ENCODE assay signal across 1 cellular context in genomic region chr3:14125193-14126016, GRCh38.
TF ChIP-seq lines count a peak whose summit lies in the region.

No MANE protein-coding gene starts in this region.

TF ChIP-seq in HepG2, 621 proteins besides CTCF, POLR2A, EP300 and RAD21 (continued from another document and continues in another):
- TF ChIP-seq, protein P1, sequence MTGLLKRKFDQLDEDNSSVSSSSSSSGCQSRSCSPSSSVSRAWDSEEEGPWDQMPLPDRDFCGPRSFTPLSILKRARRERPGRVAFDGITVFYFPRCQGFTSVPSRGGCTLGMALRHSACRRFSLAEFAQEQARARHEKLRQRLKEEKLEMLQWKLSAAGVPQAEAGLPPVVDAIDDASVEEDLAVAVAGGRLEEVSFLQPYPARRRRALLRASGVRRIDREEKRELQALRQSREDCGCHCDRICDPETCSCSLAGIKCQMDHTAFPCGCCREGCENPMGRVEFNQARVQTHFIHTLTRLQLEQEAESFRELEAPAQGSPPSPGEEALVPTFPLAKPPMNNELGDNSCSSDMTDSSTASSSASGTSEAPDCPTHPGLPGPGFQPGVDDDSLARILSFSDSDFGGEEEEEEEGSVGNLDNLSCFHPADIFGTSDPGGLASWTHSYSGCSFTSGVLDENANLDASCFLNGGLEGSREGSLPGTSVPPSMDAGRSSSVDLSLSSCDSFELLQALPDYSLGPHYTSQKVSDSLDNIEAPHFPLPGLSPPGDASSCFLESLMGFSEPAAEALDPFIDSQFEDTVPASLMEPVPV (CRISPR knock-in tag; IDR thresholded peaks at IDR 0.05), result 0 out of 2 replicates have a peak, but pooled peaks have one; percentile 83
- TF ChIP-seq TBP (CRISPR knock-in tag; IDR thresholded peaks at IDR 0.05), result no peak
- TF ChIP-seq ZNF550 (CRISPR knock-in tag; IDR thresholded peaks at IDR 0.05; ENCODE audit: borderline replicate concordance), result 0 out of 2 replicates have a peak, but pooled peaks have one; percentile 9
- no peak; the same call in 1 of the 2 replicates for TF ChIP-seq ZNF234 (CRISPR knock-in tag; conservative IDR thresholded peaks at IDR 0.05)
- no peak for TF ChIP-seq ATF1 (CRISPR knock-in tag; IDR thresholded peaks at IDR 0.05)
- no peak for TF ChIP-seq ZNF879 (CRISPR knock-in tag; IDR thresholded peaks at IDR 0.05)
- no peak for TF ChIP-seq ZBTB7A (CRISPR knock-in tag; IDR thresholded peaks at IDR 0.05)
- TF ChIP-seq EZH2 (conservative IDR thresholded peaks at IDR 0.05; ENCODE audit: low read depth, low read length), result no peak
- TF ChIP-seq ZNF839 (CRISPR knock-in tag; IDR thresholded peaks at IDR 0.05; ENCODE audit: borderline replicate concordance), result 0 out of 2 replicates have a peak, but pooled peaks have one; percentile 64
- no peak for TF ChIP-seq ZFAT (CRISPR knock-in tag; conservative IDR thresholded peaks at IDR 0.05)
- TF ChIP-seq DR1 (CRISPR knock-in tag; IDR thresholded peaks at IDR 0.05), result no peak
- peak; percentile 96 for TF ChIP-seq EED (CRISPR knock-in tag; IDR thresholded peaks at IDR 0.05)
- peak; percentile 77 for TF ChIP-seq ARID4A (CRISPR knock-in tag; IDR thresholded peaks at IDR 0.05; ENCODE audit: borderline replicate concordance)
- peak; percentile 94 for TF ChIP-seq ZNF747 (CRISPR knock-in tag; IDR thresholded peaks at IDR 0.05; ENCODE audit: borderline replicate concordance)
- TF ChIP-seq ZZZ3 (CRISPR knock-in tag; IDR thresholded peaks at IDR 0.05; ENCODE audit: borderline replicate concordance), result no peak; the same call in 1 of the 2 replicates
- TF ChIP-seq ZNF672 (CRISPR knock-in tag; IDR thresholded peaks at IDR 0.05), result no peak
- TF ChIP-seq PAF1 (CRISPR knock-in tag; IDR thresholded peaks at IDR 0.05), result no peak
- TF ChIP-seq GLI4 (CRISPR knock-in tag; IDR thresholded peaks at IDR 0.05; ENCODE audit: borderline replicate concordance), result peak; percentile 29; the same call in 1 of the 2 replicates
- no peak for TF ChIP-seq HNF4G (IDR thresholded peaks at IDR 0.05; ENCODE audit: borderline replicate concordance, low read depth, low read length)
- TF ChIP-seq HNF4G (CRISPR knock-in tag; IDR thresholded peaks at IDR 0.05; ENCODE audit: borderline replicate concordance, low read depth), result no peak
- no peak for TF ChIP-seq ELF3 (CRISPR knock-in tag; IDR thresholded peaks at IDR 0.05)
- TF ChIP-seq CHCHD3 (CRISPR knock-in tag; IDR thresholded peaks at IDR 0.05), result 0 out of 2 replicates have a peak, but pooled peaks have one; percentile 46
- TF ChIP-seq, protein P2, sequence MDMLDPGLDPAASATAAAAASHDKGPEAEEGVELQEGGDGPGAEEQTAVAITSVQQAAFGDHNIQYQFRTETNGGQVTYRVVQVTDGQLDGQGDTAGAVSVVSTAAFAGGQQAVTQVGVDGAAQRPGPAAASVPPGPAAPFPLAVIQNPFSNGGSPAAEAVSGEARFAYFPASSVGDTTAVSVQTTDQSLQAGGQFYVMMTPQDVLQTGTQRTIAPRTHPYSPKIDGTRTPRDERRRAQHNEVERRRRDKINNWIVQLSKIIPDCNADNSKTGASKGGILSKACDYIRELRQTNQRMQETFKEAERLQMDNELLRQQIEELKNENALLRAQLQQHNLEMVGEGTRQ (IDR thresholded peaks at IDR 0.05; ENCODE audit: low read depth, low read length), result no peak
- TF ChIP-seq, protein P2 (CRISPR knock-in tag; IDR thresholded peaks at IDR 0.05; ENCODE audit: borderline replicate concordance), result no peak
- TF ChIP-seq SAFB2 (CRISPR knock-in tag; IDR thresholded peaks at IDR 0.05; ENCODE audit: borderline replicate concordance, low read depth), result no peak
- TF ChIP-seq ZNF775 (CRISPR knock-in tag; IDR thresholded peaks at IDR 0.05; ENCODE audit: borderline replicate concordance), result 0 out of 2 replicates have a peak, but pooled peaks have one; percentile 49
- TF ChIP-seq SRF (IDR thresholded peaks at IDR 0.05; ENCODE audit: low read depth, low read length), result no peak
- no peak for TF ChIP-seq RCOR2 (CRISPR knock-in tag; IDR thresholded peaks at IDR 0.05)
- TF ChIP-seq ARNTL (CRISPR knock-in tag; IDR thresholded peaks at IDR 0.05), result no peak
- TF ChIP-seq, protein P3, sequence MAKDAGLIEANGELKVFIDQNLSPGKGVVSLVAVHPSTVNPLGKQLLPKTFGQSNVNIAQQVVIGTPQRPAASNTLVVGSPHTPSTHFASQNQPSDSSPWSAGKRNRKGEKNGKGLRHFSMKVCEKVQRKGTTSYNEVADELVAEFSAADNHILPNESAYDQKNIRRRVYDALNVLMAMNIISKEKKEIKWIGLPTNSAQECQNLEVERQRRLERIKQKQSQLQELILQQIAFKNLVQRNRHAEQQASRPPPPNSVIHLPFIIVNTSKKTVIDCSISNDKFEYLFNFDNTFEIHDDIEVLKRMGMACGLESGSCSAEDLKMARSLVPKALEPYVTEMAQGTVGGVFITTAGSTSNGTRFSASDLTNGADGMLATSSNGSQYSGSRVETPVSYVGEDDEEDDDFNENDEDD (CRISPR knock-in tag; IDR thresholded peaks at IDR 0.05; ENCODE audit: borderline replicate concordance), result no peak
- no peak for TF ChIP-seq ZNF850 (CRISPR knock-in tag; conservative IDR thresholded peaks at IDR 0.05)
- TF ChIP-seq ISL2 (CRISPR knock-in tag; IDR thresholded peaks at IDR 0.05), result peak; percentile 15; the same call in 1 of the 2 replicates
- peak; percentile 83; the same call in 1 of the 2 replicates for TF ChIP-seq ZNF782 (CRISPR knock-in tag; IDR thresholded peaks at IDR 0.05; ENCODE audit: borderline replicate concordance)
- TF ChIP-seq ZNF280B (CRISPR knock-in tag; IDR thresholded peaks at IDR 0.05; ENCODE audit: borderline replicate concordance), result no peak
- TF ChIP-seq DZIP1 (CRISPR knock-in tag; IDR thresholded peaks at IDR 0.05), result no peak
- TF ChIP-seq ZNF644 (CRISPR knock-in tag; IDR thresholded peaks at IDR 0.05; ENCODE audit: low read depth), result no peak; the same call in 1 of the 2 replicates
- peak; percentile 16; the same call in 1 of the 2 replicates for TF ChIP-seq ZBTB42 (CRISPR knock-in tag; IDR thresholded peaks at IDR 0.05)
- no peak for TF ChIP-seq SUZ12 (IDR thresholded peaks at IDR 0.05; ENCODE audit: low read depth, low read length)
- no peak for TF ChIP-seq SRSF1 (optimal IDR thresholded peaks at IDR 0.05; ENCODE audit: low read depth, low read length)
- no peak for TF ChIP-seq CREBL2 (CRISPR knock-in tag; IDR thresholded peaks at IDR 0.05; ENCODE audit: borderline replicate concordance)
- TF ChIP-seq ELF1 (CRISPR knock-in tag; IDR thresholded peaks at IDR 0.05), result no peak
- peak; percentile 23; the same call in 1 of the 2 replicates for TF ChIP-seq KLF12 (CRISPR knock-in tag; IDR thresholded peaks at IDR 0.05; ENCODE audit: borderline replicate concordance)
- TF ChIP-seq, protein P4, sequence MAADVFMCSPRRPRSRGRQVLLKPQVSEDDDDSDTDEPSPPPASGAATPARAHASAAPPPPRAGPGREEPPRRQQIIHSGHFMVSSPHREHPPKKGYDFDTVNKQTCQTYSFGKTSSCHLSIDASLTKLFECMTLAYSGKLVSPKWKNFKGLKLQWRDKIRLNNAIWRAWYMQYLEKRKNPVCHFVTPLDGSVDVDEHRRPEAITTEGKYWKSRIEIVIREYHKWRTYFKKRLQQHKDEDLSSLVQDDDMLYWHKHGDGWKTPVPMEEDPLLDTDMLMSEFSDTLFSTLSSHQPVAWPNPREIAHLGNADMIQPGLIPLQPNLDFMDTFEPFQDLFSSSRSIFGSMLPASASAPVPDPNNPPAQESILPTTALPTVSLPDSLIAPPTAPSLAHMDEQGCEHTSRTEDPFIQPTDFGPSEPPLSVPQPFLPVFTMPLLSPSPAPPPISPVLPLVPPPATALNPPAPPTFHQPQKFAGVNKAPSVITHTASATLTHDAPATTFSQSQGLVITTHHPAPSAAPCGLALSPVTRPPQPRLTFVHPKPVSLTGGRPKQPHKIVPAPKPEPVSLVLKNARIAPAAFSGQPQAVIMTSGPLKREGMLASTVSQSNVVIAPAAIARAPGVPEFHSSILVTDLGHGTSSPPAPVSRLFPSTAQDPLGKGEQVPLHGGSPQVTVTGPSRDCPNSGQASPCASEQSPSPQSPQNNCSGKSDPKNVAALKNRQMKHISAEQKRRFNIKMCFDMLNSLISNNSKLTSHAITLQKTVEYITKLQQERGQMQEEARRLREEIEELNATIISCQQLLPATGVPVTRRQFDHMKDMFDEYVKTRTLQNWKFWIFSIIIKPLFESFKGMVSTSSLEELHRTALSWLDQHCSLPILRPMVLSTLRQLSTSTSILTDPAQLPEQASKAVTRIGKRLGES (CRISPR knock-in tag; IDR thresholded peaks at IDR 0.05; ENCODE audit: borderline replicate concordance), result 0 out of 2 replicates have a peak, but pooled peaks have one; percentile 35
- TF ChIP-seq KLF15 (CRISPR knock-in tag; IDR thresholded peaks at IDR 0.05; ENCODE audit: borderline replicate concordance), result 0 out of 2 replicates have a peak, but pooled peaks have one; percentile 61
- TF ChIP-seq ZNF549 (CRISPR knock-in tag; IDR thresholded peaks at IDR 0.05), result no peak
- TF ChIP-seq AHR (CRISPR knock-in tag; IDR thresholded peaks at IDR 0.05), result 0 out of 2 replicates have a peak, but pooled peaks have one; percentile 0
- no peak for TF ChIP-seq ZNF382 (CRISPR knock-in tag; IDR thresholded peaks at IDR 0.05; ENCODE audit: borderline replicate concordance)
- TF ChIP-seq MBNL3 (CRISPR knock-in tag; conservative IDR thresholded peaks at IDR 0.05), result no peak
- 0 out of 2 replicates have a peak, but pooled peaks have one; percentile 7 for TF ChIP-seq ATAD3A (CRISPR knock-in tag; IDR thresholded peaks at IDR 0.05)
- no peak for TF ChIP-seq NR2F1 (CRISPR knock-in tag; IDR thresholded peaks at IDR 0.05)
- TF ChIP-seq SYNCRIP (IDR thresholded peaks at IDR 0.05; ENCODE audit: insufficient read depth, low read depth, low read length), result no peak
